ENCODE assay signal across 11 cellular contexts in genomic region chr17:78724999-78725398, GRCh38. TPM values are rescaled to one million over a fixed set of nuclear protein-coding genes. Genes with fewer than 3 reads are reported as not detected.
DNase-seq lines count a peak whose midpoint lies in the region; ATAC-seq and TF ChIP-seq lines count a peak whose summit lies in the region.
"Had no signal": no experiment of that assay in that cellular context is flagged by ENCODE, and none has a peak within 500 bp of the region (broad histone marks: within the 10 kb centered on the region; RNA-seq: fewer than 3 reads in every experiment).

No MANE protein-coding gene starts in this region.

- peaks cover 91% of the 10 kb centered on the region for H3K4me1 Mint-ChIP-seq in activated T-cell treated with anti-CD3 and anti-CD28 coated beads, Interleukin-2, amount 50 U/mL, for 4 hours (ENCODE audit: low read depth)
- peaks cover 89% of the 10 kb centered on the region for H3K4me1 Mint-ChIP-seq in activated CD4-positive, alpha-beta memory T cell treated with anti-CD3 and anti-CD28 coated beads, Interleukin-2, amount 10 ng/mL, durations not matched to agents 7 days and 5 days
- peaks cover 94 to 99% of the 10 kb centered on the region in 2 donors for H3K4me1 Mint-ChIP-seq in immature natural killer cell

- H3K36me3 ChIP-seq in stomach smooth muscle (ENCODE audit: control insufficient read depth in 2 of 2, insufficient read depth in 2 of 2, low read length in 2 of 2) (no peaks in the 10 kb centered on the region), H7 (replicated peaks; ENCODE audit: control insufficient read depth, insufficient read depth, low read length) (no peaks in the 10 kb centered on the region), heart left ventricle (peaks cover 0 to 15% (median 0%) of the 10 kb centered on the region in 9 donors)

- TF ChIP-seq CTCF in heart left ventricle (IDR thresholded peaks at IDR 0.05), result no peak

- intact Hi-C loops in heart left ventricle (cut with DNase I), result loop anchor here in 1 of 10 donors (5.0 kb wide), 1 partner anchor 67 kb away; no protein-coding TSS in a partner anchor

- DNase-seq in activated T-cell treated with anti-CD3 and anti-CD28 coated beads, Interleukin-2, amount 50 U/mL, for 4 hours, result no peak
- no peak for DNase-seq in activated T-cell treated with anti-CD3 and anti-CD28 coated beads for 4 hours
- no peak for DNase-seq in activated CD4-positive, alpha-beta memory T cell treated with anti-CD3 and anti-CD28 coated beads, Interleukin-2, amount 10 ng/mL, durations not matched to agents 7 days and 5 days
- no peak for DNase-seq in immature natural killer cell
- DNase-seq in H7, result no peak
- no peak for DNase-seq in SKM-1 (lab: John Stamatoyannopoulos, UW; ENCODE audit: unreplicated experiment)
- no peak for DNase-seq in heart left ventricle
- DNase-seq: MV-4-11 had no signal

- H3K27me3 ChIP-seq in stomach smooth muscle (ENCODE audit: control insufficient read depth in 1 of 2, insufficient read depth in 2 of 2, low read length in 2 of 2) (no peaks in the 10 kb centered on the region), H7 (ENCODE audit: control insufficient read depth, insufficient read depth, low read length) (no peaks in the 10 kb centered on the region), heart left ventricle (no peaks in the 10 kb centered on the region)

- peak overlapping the region; percentile 73 for H3K4me3 Mint-ChIP-seq in activated T-cell treated with anti-CD3 and anti-CD28 coated beads, Interleukin-2, amount 50 U/mL, for 4 hours
- H3K4me3 Mint-ChIP-seq in activated CD4-positive, alpha-beta memory T cell treated with anti-CD3 and anti-CD28 coated beads, Interleukin-2, amount 10 ng/mL, durations not matched to agents 7 days and 5 days, result no peak overlapping the region
- peak overlapping the region; percentile 70 to 83 (median 76) for H3K4me3 Mint-ChIP-seq in immature natural killer cell
- H3K4me3 Mint-ChIP-seq: dendritic cell treated with granulocyte-macrophage colony-stimulating factor and Interleukin-4, amounts not matched to agents 40 ng/mL and 50 ng/mL, for 4 days had no signal

- H3K4me3 ChIP-seq in stomach smooth muscle (ENCODE audit: low read length in 2 of 2) (no peak overlapping the region), H7 (ENCODE audit: insufficient read depth, low read depth, low read length) (no peak overlapping the region), heart left ventricle (no peak overlapping the region)

- ATAC-seq in activated T-cell treated with anti-CD3 and anti-CD28 coated beads, Interleukin-2, amount 50 U/mL, for 4 hours, result no peak
- no peak for ATAC-seq in heart left ventricle

- H3K4me1 ChIP-seq in stomach smooth muscle (ENCODE audit: control insufficient read depth, insufficient read depth, low read length), result peaks cover 43% of the 10 kb centered on the region
- peaks cover 6 to 86% (median 42%) of the 10 kb centered on the region in 12 donors for H3K4me1 ChIP-seq in heart left ventricle

- peak overlapping the region; percentile 80 for H3K27ac ChIP-seq in stomach smooth muscle (ENCODE audit: low read length)
- H3K27ac ChIP-seq in heart left ventricle, result peak overlapping the region in 3 of 12 donors; percentile 36 to 72 (median 62)
- H3K27ac ChIP-seq: VCaP had no signal

- no peak overlapping the region for H3K9ac ChIP-seq in stomach smooth muscle (ENCODE audit: low read length in 2 of 2)

- peaks cover 14% of the 10 kb centered on the region for H3K36me3 Mint-ChIP-seq in activated T-cell treated with anti-CD3 and anti-CD28 coated beads, Interleukin-2, amount 50 U/mL, for 4 hours (ENCODE audit: insufficient read depth)
- H3K36me3 Mint-ChIP-seq in activated CD4-positive, alpha-beta memory T cell treated with anti-CD3 and anti-CD28 coated beads, Interleukin-2, amount 10 ng/mL, durations not matched to agents 7 days and 5 days (ENCODE audit: low read depth), result peaks cover 49% of the 10 kb centered on the region
- peaks cover 0 to 3% (median 0%) of the 10 kb centered on the region in 3 donors for H3K36me3 Mint-ChIP-seq in immature natural killer cell

- H3K9me3 Mint-ChIP-seq in activated T-cell treated with anti-CD3 and anti-CD28 coated beads, Interleukin-2, amount 50 U/mL, for 4 hours, result no peaks in the 10 kb centered on the region
- H3K9me3 Mint-ChIP-seq in activated CD4-positive, alpha-beta memory T cell treated with anti-CD3 and anti-CD28 coated beads, Interleukin-2, amount 10 ng/mL, durations not matched to agents 7 days and 5 days, result no peaks in the 10 kb centered on the region
- H3K9me3 Mint-ChIP-seq in immature natural killer cell, result no peaks in the 10 kb centered on the region
- H3K9me3 Mint-ChIP-seq: dendritic cell treated with granulocyte-macrophage colony-stimulating factor and Interleukin-4, amounts not matched to agents 40 ng/mL and 50 ng/mL, for 4 days had no signal

- CTCF ChIA-PET in activated CD4-positive, alpha-beta memory T cell treated with anti-CD3 and anti-CD28 coated beads, Interleukin-2, amount 10 ng/mL, durations not matched to agents 7 days and 5 days (lab: Charles Lee), result interaction anchor here (1.0 to 2.4 kb wide), 6 partner anchors 9 to 55 kb away, joined by 3 to 18 read pairs (median 4); no protein-coding TSS in a partner anchor

- no peak for TF ChIP-seq POLR2A in heart left ventricle (IDR thresholded peaks at IDR 0.05)

- H3K27me3 Mint-ChIP-seq in activated T-cell treated with anti-CD3 and anti-CD28 coated beads, Interleukin-2, amount 50 U/mL, for 4 hours (ENCODE audit: low read depth), result no peaks in the 10 kb centered on the region
- no peaks in the 10 kb centered on the region for H3K27me3 Mint-ChIP-seq in activated CD4-positive, alpha-beta memory T cell treated with anti-CD3 and anti-CD28 coated beads, Interleukin-2, amount 10 ng/mL, durations not matched to agents 7 days and 5 days
- peaks cover 0 to 22% (median 6%) of the 10 kb centered on the region in 3 donors for H3K27me3 Mint-ChIP-seq in immature natural killer cell (ENCODE audit: low read depth in 3 of 3)
- H3K27me3 Mint-ChIP-seq: dendritic cell treated with granulocyte-macrophage colony-stimulating factor and Interleukin-4, amounts not matched to agents 40 ng/mL and 50 ng/mL, for 4 days had no signal

- POLR2A ChIA-PET in activated CD4-positive, alpha-beta memory T cell treated with anti-CD3 and anti-CD28 coated beads, Interleukin-2, amount 10 ng/mL, durations not matched to agents 7 days and 5 days (lab: Charles Lee), result interaction anchor here (0.9 to 6.3 kb wide), 14 partner anchors 8 to 94 kb away, joined by 3 to 50 read pairs (median 5); no protein-coding TSS in a partner anchor

- WGBS in heart left ventricle, 4 donors, result 87 to 88% (median 87%) methylated on average over 7 of the region's 7 CpGs

- H3K9me3 ChIP-seq in stomach smooth muscle (ENCODE audit: control insufficient read depth in 2 of 2, low read length in 2 of 2), result no peaks in the 10 kb centered on the region
- H3K9me3 ChIP-seq in heart left ventricle, result no peaks in the 10 kb centered on the region

- peak overlapping the region; percentile 77 for H3K27ac Mint-ChIP-seq in activated CD4-positive, alpha-beta memory T cell treated with anti-CD3 and anti-CD28 coated beads, Interleukin-2, amount 10 ng/mL, durations not matched to agents 7 days and 5 days
- peak overlapping the region; percentile 76 to 95 (median 89) for H3K27ac Mint-ChIP-seq in immature natural killer cell

RNA-seq across cellular contexts. Expression of gene CYTH1, which starts 57.1 kb away (rescaled TPM):
- total RNA-seq in activated T-cell treated with anti-CD3 and anti-CD28 coated beads, Interleukin-2, amount 50 U/mL, for 4 hours, result 10 to 100 TPM; 55.9 to 99.3 (median 82.8) TPM
- 100 to 1,000 TPM; 288 to 309 TPM for total RNA-seq in activated CD4-positive, alpha-beta memory T cell treated with anti-CD3 and anti-CD28 coated beads, Interleukin-2, amount 10 ng/mL, durations not matched to agents 7 days and 5 days
- polyA plus RNA-seq in immature natural killer cell, result 100 to 1,000 TPM; 176 to 336 (median 233) TPM
- total RNA-seq in H7 (2014; rRNA removed; shearing (Covaris generic)), result 10.3 and 11.3 TPM in 2 replicates
- 10 to 100 TPM; 27.2 to 59.1 (median 31.2) TPM for total RNA-seq in heart left ventricle
- 10 to 100 TPM; 20.0 to 28.1 TPM for polyA plus RNA-seq in heart left ventricle
